In the genomic region with DNA sequence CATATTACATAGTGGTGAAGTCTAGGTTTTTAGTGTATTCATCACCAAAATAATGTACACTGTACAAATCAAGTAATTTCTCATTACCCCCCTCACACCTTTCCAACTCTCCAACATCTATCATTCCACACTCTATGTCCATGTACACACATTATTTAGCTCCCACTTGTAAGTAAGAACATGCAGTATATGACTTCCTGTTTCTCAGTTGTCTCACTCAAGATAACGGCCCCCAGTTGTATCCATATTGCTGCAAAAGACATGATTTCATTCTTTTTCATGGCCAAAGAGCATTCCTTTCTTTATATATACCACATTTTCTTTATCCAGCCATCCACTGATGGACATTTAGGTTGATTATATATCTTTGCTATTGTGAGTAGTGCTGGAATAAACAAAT, we compare ENCODE assay signal across 16 cellular contexts.
DNase-seq lines count a peak whose midpoint lies in the region; ATAC-seq lines count a peak whose summit lies in the region.
"Had no signal": no experiment of that assay in that cellular context is flagged by ENCODE, and none has a peak within 500 bp of the region (broad histone marks: within the 10 kb centered on the region; RNA-seq: fewer than 3 reads in every experiment).

No MANE protein-coding gene starts in this region.

- no peak overlapping the region for H3K4me2 ChIP-seq in skeletal muscle satellite cell (ENCODE audit: low read length)
- H3K4me2 ChIP-seq: BLaER1 had no signal

- no peak for ATAC-seq in HG02973 (IDR thresholded peaks at IDR 0.05; ENCODE audit: unreplicated experiment)
- ATAC-seq: GM12878 had no signal

- peaks cover 21% of the 10 kb centered on the region for H3K4me1 ChIP-seq in adipocyte (ENCODE audit: control insufficient read depth, insufficient read depth, low read length)
- H3K4me1 ChIP-seq in skeletal muscle satellite cell (ENCODE audit: control insufficient read depth, insufficient read depth, low read length), result peaks cover 18% of the 10 kb centered on the region
- H3K4me1 ChIP-seq: BLaER1 had no signal

- H3K9me3 ChIP-seq in adipocyte (ENCODE audit: control insufficient read depth, low read length), result no peaks in the 10 kb centered on the region
- no peaks in the 10 kb centered on the region for H3K9me3 ChIP-seq in skeletal muscle satellite cell (replicated peaks; ENCODE audit: low read length)
- H3K9me3 ChIP-seq: BLaER1 had no signal

- DNase-seq in OCI-M1 (lab: John Stamatoyannopoulos, UW) (peak; percentile 54), adipocyte (ENCODE audit: low read depth) (no peak), fibroblast of gingiva (ENCODE audit: low read depth) (peak; percentile 21), iPS-NIHi7 (ENCODE audit: extremely low spot score) (no peak)
- DNase-seq in stimulated activated CD4-positive, alpha-beta T cell treated with anti-CD3 and anti-CD28 coated beads, Interleukin-4, amount 100 ng/mL, for 1 hour, result no peak
- DNase-seq: 8988T; CD4-positive, CD25-positive, alpha-beta regulatory T cell; CD8-positive, alpha-beta memory T cell; COR-L47; DMS53; DND-41; H9 had no signal

- no peaks in the 10 kb centered on the region for H3K27me3 ChIP-seq in adipocyte (replicated peaks; ENCODE audit: control insufficient read depth, insufficient read depth, low read length)
- H3K27me3 ChIP-seq in skeletal muscle satellite cell (ENCODE audit: control insufficient read depth, insufficient read depth, low read length), result no peaks in the 10 kb centered on the region
- H3K27me3 ChIP-seq: BLaER1 had no signal

- H3K4me3 ChIP-seq in adipocyte (ENCODE audit: low read length) (peak overlapping the region; percentile 2), skeletal muscle satellite cell (ENCODE audit: low read length) (no peak overlapping the region)
- H3K4me3 ChIP-seq: BLaER1, GM12878 had no signal

- H3K36me3 ChIP-seq in adipocyte (ENCODE audit: control insufficient read depth, insufficient read depth, low read length, severe bottlenecking) (no peaks in the 10 kb centered on the region), skeletal muscle satellite cell (ENCODE audit: insufficient read depth, low read length) (no peaks in the 10 kb centered on the region)
- H3K36me3 ChIP-seq: BLaER1 had no signal

- no peak overlapping the region for H3K9ac ChIP-seq in adipocyte (ENCODE audit: low read length)
- H3K9ac ChIP-seq in skeletal muscle satellite cell (ENCODE audit: low read depth, low read length), result peak overlapping the region; percentile 5
- H3K9ac ChIP-seq: BLaER1 had no signal

Comparison
In these comparisons a context has a peak if more than half of its experiments do, and no peak if none do; other contexts are left out.
1. DNase-seq: peak in OCI-M1 (single experiment) and fibroblast of gingiva (single experiment); none in adipocyte (single experiment), iPS-NIHi7 (single experiment) and stimulated activated CD4-positive, alpha-beta T cell treated with anti-CD3 and anti-CD28 coated beads, Interleukin-4, amount 100 ng/mL, for 1 hour (single experiment).